21 cellular contexts compared by ENCODE assay signal in the genomic region with DNA sequence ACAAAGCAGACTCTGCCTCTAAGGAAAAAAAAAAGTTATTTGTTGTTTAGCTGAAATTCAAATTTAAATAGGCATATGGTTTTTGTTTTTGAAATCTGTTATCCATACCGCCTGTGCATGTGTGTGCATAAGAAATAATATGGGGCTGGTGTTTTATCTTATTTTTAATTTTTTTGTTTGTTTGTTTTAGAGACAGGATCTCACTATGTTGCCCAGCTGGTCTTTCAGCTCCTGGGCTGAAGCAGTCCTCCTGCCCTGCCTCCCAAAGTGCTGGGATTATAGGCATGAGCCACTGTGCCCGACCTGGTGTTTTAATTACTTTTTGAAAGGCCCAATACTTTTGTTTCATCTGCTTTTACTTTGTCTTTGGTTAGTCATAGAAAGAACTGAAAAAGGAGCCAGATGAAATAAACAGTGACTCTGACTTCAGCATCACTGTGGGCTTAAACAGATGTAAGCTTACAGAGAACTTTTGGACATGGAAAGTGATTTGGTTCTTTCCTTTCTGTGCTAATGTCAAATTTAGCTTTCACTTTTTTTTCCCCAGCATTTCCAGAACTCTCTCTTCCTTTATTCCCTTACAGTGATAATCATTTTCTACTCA. TPM values are rescaled to one million over a fixed set of nuclear protein-coding genes. Genes with fewer than 3 reads are reported as not detected.
A peak's percentile ranks its signal among the peaks of the same experiment; 100 is the strongest.
DNase-seq lines count a peak whose midpoint lies in the region; ATAC-seq and TF ChIP-seq lines count a peak whose summit lies in the region.
"Had no signal": no experiment of that assay in that cellular context is flagged by ENCODE, and none has a peak within 500 bp of the region (broad histone marks: within the 10 kb centered on the region; RNA-seq: fewer than 3 reads in every experiment).

No MANE protein-coding gene starts in this region.

- POLR2A ChIA-PET in BJ (lab: Charles Lee) = no interaction called here

- H4K8ac ChIP-seq in mesenchymal stem cell (ENCODE audit: low read length) = no peak overlapping the region

- no peak overlapping the region for H3K14ac ChIP-seq in mesenchymal stem cell (ENCODE audit: low read length in 2 of 2)

- no peaks in the 10 kb centered on the region for H3K79me1 ChIP-seq in mesenchymal stem cell (replicated peaks; ENCODE audit: low read length, poor library complexity, severe bottlenecking)

- DNase-seq in BJ (ENCODE audit: low read depth) (peak; percentile 19), HFF-Myc (ENCODE audit: extremely low read depth, low read depth) (peak; percentile 31), choroid plexus epithelial cell (ENCODE audit: low read depth) (peak; percentile 12), mesenchymal stem cell (peak; percentile 4), NCI-H146 (lab: John Stamatoyannopoulos, UW) (no peak)
- DNase-seq: activated CD8-positive, alpha-beta T cell treated with anti-CD3 and anti-CD28 coated beads, Interleukin-2, amount 10 ng/mL, durations not matched to agents 7 days and 5 days; activated effector memory CD4-positive, alpha-beta T cell treated with Interleukin-2 at 50 U/mL for 16 hours; aorta; DMS153; naive thymus-derived CD8-positive, alpha-beta T cell; NCI-H2081; NCI-H345; NCI-H748 treated with DMSO at 0.1 percent for 48 hours; RPMI8226; stimulated activated naive CD8-positive, alpha-beta T cell treated with anti-CD3 and anti-CD28 coated beads, Interleukin-15, Interleukin-2, amounts not matched to agents 100 U/mL and 50 U/mL, for 24 hours; uterus had no signal

- H3K4me2 ChIP-seq in mesenchymal stem cell (ENCODE audit: low read length, poor library complexity, severe bottlenecking) = no peak overlapping the region

- no peak overlapping the region for H2BK12ac ChIP-seq in mesenchymal stem cell (ENCODE audit: low read length in 2 of 2)

- no peaks in the 10 kb centered on the region for H3K9me3 ChIP-seq in mesenchymal stem cell (ENCODE audit: control insufficient read depth, low read length)
- H3K9me3 ChIP-seq: esophagus muscularis mucosa, thoracic aorta, uterus had no signal

- H3K23ac ChIP-seq in mesenchymal stem cell (ENCODE audit: low read length in 2 of 2) = no peak overlapping the region

- H2BK120ac ChIP-seq in mesenchymal stem cell (ENCODE audit: low read depth, low read length) = no peak overlapping the region

- no peaks in the 10 kb centered on the region for H3K36me3 ChIP-seq in BJ (ENCODE audit: control insufficient read depth, insufficient read depth, low read length)
- peaks cover 0 to 13% of the 10 kb centered on the region in 2 experiments for H3K36me3 ChIP-seq in mesenchymal stem cell (ENCODE audit: control insufficient read depth in 1 of 2, insufficient read depth in 2 of 2, low read depth in 1 of 2, low read length in 2 of 2)
- H3K36me3 ChIP-seq: thoracic aorta, uterus had no signal

- no peak overlapping the region for H3K4me3 ChIP-seq in BJ (ENCODE audit: low read depth, low read length)
- no peak overlapping the region for H3K4me3 ChIP-seq in HFF-Myc (replicated peaks; ENCODE audit: low read depth, low read length)
- H3K4me3 ChIP-seq in choroid plexus epithelial cell (ENCODE audit: low read depth, low read length) = no peak overlapping the region
- H3K4me3 ChIP-seq in mesenchymal stem cell (ENCODE audit: insufficient read depth in 1 of 2, low read depth in 1 of 2, low read length in 2 of 2) = no peak overlapping the region
- H3K4me3 ChIP-seq: esophagus muscularis mucosa, thoracic aorta, uterus had no signal

- no peak overlapping the region for H2BK15ac ChIP-seq in mesenchymal stem cell (ENCODE audit: low read depth, poor library complexity, severe bottlenecking)

- no peak overlapping the region for H3K18ac ChIP-seq in mesenchymal stem cell (ENCODE audit: low read depth in 1 of 2, low read length in 2 of 2)

- H3K27me3 ChIP-seq in BJ (ENCODE audit: control insufficient read depth, insufficient read depth, low read length) (no peaks in the 10 kb centered on the region), mesenchymal stem cell (ENCODE audit: control insufficient read depth in 1 of 2, insufficient read depth in 1 of 2, low read length in 2 of 2) (no peaks in the 10 kb centered on the region)
- H3K27me3 ChIP-seq: esophagus muscularis mucosa, uterus had no signal

- no peak overlapping the region for H2AFZ ChIP-seq in mesenchymal stem cell (ENCODE audit: low read depth, low read length)

- H4K91ac ChIP-seq in mesenchymal stem cell (ENCODE audit: low read length) = no peak overlapping the region

- CTCF ChIA-PET in BJ (lab: Yijun Ruan, JAX) = interaction anchor here (1.3 kb wide), 1 partner anchor 10 kb away, joined by 3 read pairs; no protein-coding TSS in a partner anchor

- H3K9ac ChIP-seq in mesenchymal stem cell (ENCODE audit: low read length) = peak overlapping the region; percentile 47

- no peaks in the 10 kb centered on the region for H3K4me1 ChIP-seq in mesenchymal stem cell (ENCODE audit: control insufficient read depth, insufficient read depth, low read depth, low read length)
- H3K4me1 ChIP-seq: esophagus muscularis mucosa, uterus had no signal

- H3K27ac ChIP-seq in mesenchymal stem cell (ENCODE audit: low read length, poor library complexity, severe bottlenecking) = no peak overlapping the region
- H3K27ac ChIP-seq: esophagus muscularis mucosa, thoracic aorta, uterus had no signal

- ATAC-seq in HG03460 (IDR thresholded peaks at IDR 0.05; ENCODE audit: unreplicated experiment) (no peak), GM21619 (IDR thresholded peaks at IDR 0.05; ENCODE audit: unreplicated experiment) (no peak), GM19452 (IDR thresholded peaks at IDR 0.05; ENCODE audit: unreplicated experiment) (no peak)
- ATAC-seq: activated CD8-positive, alpha-beta T cell treated with anti-CD3 and anti-CD28 coated beads, Interleukin-2, amount 10 ng/mL, durations not matched to agents 7 days and 5 days; naive thymus-derived CD8-positive, alpha-beta T cell; stimulated activated naive CD8-positive, alpha-beta T cell treated with anti-CD3 and anti-CD28 coated beads, Interleukin-15, Interleukin-2, amounts not matched to agents 100 U/mL and 50 U/mL, for 24 hours had no signal

- no peak overlapping the region for H2AK5ac ChIP-seq in mesenchymal stem cell (ENCODE audit: low read length, severe bottlenecking)

- H2BK5ac ChIP-seq in mesenchymal stem cell (ENCODE audit: low read depth, low read length, poor library complexity, severe bottlenecking) = no peak overlapping the region

- no peak for TF ChIP-seq CTCF in BJ (IDR thresholded peaks at IDR 0.05; ENCODE audit: insufficient read depth, low read depth, low read length)
- no peak for TF ChIP-seq CTCF in HFF-Myc (IDR thresholded peaks at IDR 0.05; ENCODE audit: low read depth, low read length, missing control alignments)
- no peak for TF ChIP-seq CTCF in choroid plexus epithelial cell (conservative IDR thresholded peaks at IDR 0.05; ENCODE audit: low read depth, low read length)

- no peak overlapping the region for H3K4ac ChIP-seq in mesenchymal stem cell (ENCODE audit: low read depth in 1 of 2, low read length in 2 of 2)

- WGBS in mesenchymal stem cell = 98% methylated on average over 1 of the region's 2 CpGs

RNA-seq across cellular contexts. Expression of gene SUPT16H, which starts 37.2 kb away (rescaled TPM):
- polyA plus RNA-seq in BJ (2011; rRNA removed) = 31.2 and 57.6 TPM in 2 replicates
- 46.3 TPM in 2 replicates for polyA minus RNA-seq in BJ (2011; rRNA and poly(A)+ RNA removed)
- 49.3 TPM for polyA plus RNA-seq in mesenchymal stem cell (2013, experiment 1 of 2)
- polyA plus RNA-seq in mesenchymal stem cell (2013, experiment 2 of 2) = 48.4 TPM
